14 cellular contexts compared by ENCODE assay signal in the genomic region with DNA sequence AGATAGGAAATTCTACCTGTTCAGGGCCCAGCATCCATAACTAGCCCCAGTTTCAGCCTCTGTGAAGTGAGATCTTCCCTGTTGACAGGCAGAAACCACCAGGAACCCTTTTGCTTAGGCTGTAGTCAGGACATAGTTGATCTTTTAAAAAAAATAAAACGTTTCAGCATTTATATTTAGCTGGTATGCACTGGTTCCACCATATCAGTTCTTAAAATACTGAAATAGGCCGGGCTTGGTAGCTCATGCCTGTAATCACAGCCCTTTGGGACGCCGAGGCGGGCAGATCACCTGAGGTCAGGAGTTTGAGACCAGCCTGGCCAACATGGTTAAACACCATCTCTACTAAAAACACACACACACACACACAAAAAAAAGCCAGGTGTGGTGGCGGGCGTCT. TPM values are rescaled to one million over a fixed set of nuclear protein-coding genes. Genes with fewer than 3 reads are reported as not detected.
DNase-seq lines count a peak whose midpoint lies in the region; ATAC-seq and TF ChIP-seq lines count a peak whose summit lies in the region.
"Had no signal": no experiment of that assay in that cellular context is flagged by ENCODE, and none has a peak within 500 bp of the region (broad histone marks: within the 10 kb centered on the region; RNA-seq: fewer than 3 reads in every experiment).

No MANE protein-coding gene starts in this region.

- CTCF ChIA-PET in WTC11 (lab: Charles Lee): interaction anchor here (1.4 kb wide), 1 partner anchor 35 kb away, joined by 4 read pairs; the partner anchor contains the start of gene GALNT18

- no peaks in the 10 kb centered on the region for H3K27me3 Mint-ChIP-seq in WTC11 (ENCODE audit: low read depth)
- H3K27me3 Mint-ChIP-seq in stimulated activated naive CD8-positive, alpha-beta T cell treated with anti-CD3 and anti-CD28 coated beads, Interleukin-15, amount 100 ng/mL, for 72 hours: peaks cover 10% of the 10 kb centered on the region

- POLR2A ChIA-PET in WTC11 (lab: Charles Lee): no interaction called here

- no peak overlapping the region for H3K4me3 Mint-ChIP-seq in WTC11
- no peak overlapping the region for H3K4me3 Mint-ChIP-seq in stimulated activated naive CD8-positive, alpha-beta T cell treated with anti-CD3 and anti-CD28 coated beads, Interleukin-15, amount 100 ng/mL, for 72 hours
- H3K4me3 Mint-ChIP-seq: CD14-positive monocyte; CD8-positive, alpha-beta T cell had no signal

- H3K36me3 Mint-ChIP-seq in WTC11: no peaks in the 10 kb centered on the region
- H3K36me3 Mint-ChIP-seq: CD14-positive monocyte; CD8-positive, alpha-beta T cell had no signal

- peak; percentile 44 for ATAC-seq in Right ventricle myocardium inferior
- peak; percentile 52 for ATAC-seq in Right ventricle myocardium superior (ENCODE audit: poor library complexity)
- no peak for ATAC-seq in GM19023 (IDR thresholded peaks at IDR 0.05; ENCODE audit: unreplicated experiment)
- no peak for ATAC-seq in WTC11
- no peak for ATAC-seq in stimulated activated naive CD8-positive, alpha-beta T cell treated with anti-CD3 and anti-CD28 coated beads, Interleukin-15, amount 100 ng/mL, for 72 hours
- ATAC-seq: CD8-positive, alpha-beta T cell had no signal

- TF ChIP-seq CTCF in WTC11 (IDR thresholded peaks at IDR 0.05): no peak

- H3K4me1 Mint-ChIP-seq in WTC11: peaks cover 31% of the 10 kb centered on the region
- H3K4me1 Mint-ChIP-seq in stimulated activated naive CD8-positive, alpha-beta T cell treated with anti-CD3 and anti-CD28 coated beads, Interleukin-15, amount 100 ng/mL, for 72 hours: no peaks in the 10 kb centered on the region
- H3K4me1 Mint-ChIP-seq: CD14-positive monocyte had no signal

- H3K27ac Mint-ChIP-seq in WTC11: no peak overlapping the region
- H3K27ac Mint-ChIP-seq in stimulated activated naive CD8-positive, alpha-beta T cell treated with anti-CD3 and anti-CD28 coated beads, Interleukin-15, amount 100 ng/mL, for 72 hours: no peak overlapping the region
- H3K27ac Mint-ChIP-seq: CD14-positive monocyte; CD8-positive, alpha-beta T cell had no signal

- no peak for DNase-seq in Right ventricle myocardium inferior (ENCODE audit: missing footprints)
- DNase-seq in cardiac septum (ENCODE audit: low spot score): no peak
- DNase-seq in Right ventricle myocardium superior: peak; percentile 48
- DNase-seq in islet precursor cell: peak; percentile 15
- no peak for DNase-seq in WTC11 (ENCODE audit: low spot score)
- DNase-seq in stimulated activated naive CD8-positive, alpha-beta T cell treated with anti-CD3 and anti-CD28 coated beads, Interleukin-15, amount 100 ng/mL, for 72 hours: no peak
- no peak for DNase-seq in GM19238 (ENCODE audit: insufficient read length, low spot score)
- DNase-seq: CD8-positive, alpha-beta T cell; COR-L47; DMS153; DMS79 treated with DMSO at 0.1 percent for 48 hours; EL had no signal

- H3K9me3 Mint-ChIP-seq in WTC11: no peaks in the 10 kb centered on the region
- H3K9me3 Mint-ChIP-seq in stimulated activated naive CD8-positive, alpha-beta T cell treated with anti-CD3 and anti-CD28 coated beads, Interleukin-15, amount 100 ng/mL, for 72 hours: no peaks in the 10 kb centered on the region
- H3K9me3 Mint-ChIP-seq: CD14-positive monocyte; CD8-positive, alpha-beta T cell had no signal

- intact Hi-C loops in Right ventricle myocardium inferior (cut with DNase I) (no loop called here), cardiac septum (cut with DNase I) (no loop called here), Right ventricle myocardium superior (cut with DNase I) (no loop called here)

TF ChIP-seq in WTC11, 78 proteins besides CTCF, POLR2A, EP300 and RAD21 (continues in another document):
- TF ChIP-seq, protein P1, sequence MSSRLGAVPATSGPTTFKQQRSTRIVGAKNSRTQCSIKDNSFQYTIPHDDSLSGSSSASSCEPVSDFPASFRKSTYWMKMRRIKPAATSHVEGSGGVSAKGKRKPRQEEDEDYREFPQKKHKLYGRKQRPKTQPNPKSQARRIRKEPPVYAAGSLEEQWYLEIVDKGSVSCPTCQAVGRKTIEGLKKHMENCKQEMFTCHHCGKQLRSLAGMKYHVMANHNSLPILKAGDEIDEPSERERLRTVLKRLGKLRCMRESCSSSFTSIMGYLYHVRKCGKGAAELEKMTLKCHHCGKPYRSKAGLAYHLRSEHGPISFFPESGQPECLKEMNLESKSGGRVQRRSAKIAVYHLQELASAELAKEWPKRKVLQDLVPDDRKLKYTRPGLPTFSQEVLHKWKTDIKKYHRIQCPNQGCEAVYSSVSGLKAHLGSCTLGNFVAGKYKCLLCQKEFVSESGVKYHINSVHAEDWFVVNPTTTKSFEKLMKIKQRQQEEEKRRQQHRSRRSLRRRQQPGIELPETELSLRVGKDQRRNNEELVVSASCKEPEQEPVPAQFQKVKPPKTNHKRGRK (CRISPR knock-in tag; IDR thresholded peaks at IDR 0.05; ENCODE audit: borderline replicate concordance): no peak
- no peak for TF ChIP-seq ZNF423 (CRISPR knock-in tag; IDR thresholded peaks at IDR 0.05)
- no peak for TF ChIP-seq HMGXB4 (CRISPR knock-in tag; IDR thresholded peaks at IDR 0.05)
- no peak for TF ChIP-seq ZNF219 (CRISPR knock-in tag; IDR thresholded peaks at IDR 0.05; ENCODE audit: borderline replicate concordance)
- TF ChIP-seq MXD4 (CRISPR knock-in tag; IDR thresholded peaks at IDR 0.05; ENCODE audit: borderline replicate concordance): no peak
- TF ChIP-seq, protein P2, sequence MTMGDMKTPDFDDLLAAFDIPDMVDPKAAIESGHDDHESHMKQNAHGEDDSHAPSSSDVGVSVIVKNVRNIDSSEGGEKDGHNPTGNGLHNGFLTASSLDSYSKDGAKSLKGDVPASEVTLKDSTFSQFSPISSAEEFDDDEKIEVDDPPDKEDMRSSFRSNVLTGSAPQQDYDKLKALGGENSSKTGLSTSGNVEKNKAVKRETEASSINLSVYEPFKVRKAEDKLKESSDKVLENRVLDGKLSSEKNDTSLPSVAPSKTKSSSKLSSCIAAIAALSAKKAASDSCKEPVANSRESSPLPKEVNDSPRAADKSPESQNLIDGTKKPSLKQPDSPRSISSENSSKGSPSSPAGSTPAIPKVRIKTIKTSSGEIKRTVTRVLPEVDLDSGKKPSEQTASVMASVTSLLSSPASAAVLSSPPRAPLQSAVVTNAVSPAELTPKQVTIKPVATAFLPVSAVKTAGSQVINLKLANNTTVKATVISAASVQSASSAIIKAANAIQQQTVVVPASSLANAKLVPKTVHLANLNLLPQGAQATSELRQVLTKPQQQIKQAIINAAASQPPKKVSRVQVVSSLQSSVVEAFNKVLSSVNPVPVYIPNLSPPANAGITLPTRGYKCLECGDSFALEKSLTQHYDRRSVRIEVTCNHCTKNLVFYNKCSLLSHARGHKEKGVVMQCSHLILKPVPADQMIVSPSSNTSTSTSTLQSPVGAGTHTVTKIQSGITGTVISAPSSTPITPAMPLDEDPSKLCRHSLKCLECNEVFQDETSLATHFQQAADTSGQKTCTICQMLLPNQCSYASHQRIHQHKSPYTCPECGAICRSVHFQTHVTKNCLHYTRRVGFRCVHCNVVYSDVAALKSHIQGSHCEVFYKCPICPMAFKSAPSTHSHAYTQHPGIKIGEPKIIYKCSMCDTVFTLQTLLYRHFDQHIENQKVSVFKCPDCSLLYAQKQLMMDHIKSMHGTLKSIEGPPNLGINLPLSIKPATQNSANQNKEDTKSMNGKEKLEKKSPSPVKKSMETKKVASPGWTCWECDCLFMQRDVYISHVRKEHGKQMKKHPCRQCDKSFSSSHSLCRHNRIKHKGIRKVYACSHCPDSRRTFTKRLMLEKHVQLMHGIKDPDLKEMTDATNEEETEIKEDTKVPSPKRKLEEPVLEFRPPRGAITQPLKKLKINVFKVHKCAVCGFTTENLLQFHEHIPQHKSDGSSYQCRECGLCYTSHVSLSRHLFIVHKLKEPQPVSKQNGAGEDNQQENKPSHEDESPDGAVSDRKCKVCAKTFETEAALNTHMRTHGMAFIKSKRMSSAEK (CRISPR knock-in tag; IDR thresholded peaks at IDR 0.05; ENCODE audit: borderline replicate concordance): no peak

RNA-seq across cellular contexts. Expression of gene GALNT18, which starts 35.3 kb away (rescaled TPM):
- 22.9 TPM for total RNA-seq in Right ventricle myocardium inferior
- total RNA-seq in cardiac septum: 23.2 TPM
- 24.5 TPM for total RNA-seq in Right ventricle myocardium superior
- total RNA-seq in WTC11 (2021): 4.4 to 5.0 TPM (median 5.0 TPM) in 3 replicates
- total RNA-seq: CD8-positive, alpha-beta T cell had no signal

Comparison
In these comparisons a context has a peak if more than half of its experiments do, and no peak if none do; other contexts are left out.
1. DNase-seq: peak in Right ventricle myocardium superior (single experiment) and islet precursor cell (single experiment); none in Right ventricle myocardium inferior (single experiment), cardiac septum (single experiment), WTC11 (single experiment), stimulated activated naive CD8-positive, alpha-beta T cell treated with anti-CD3 and anti-CD28 coated beads, Interleukin-15, amount 100 ng/mL, for 72 hours (0 of 2) and GM19238 (single experiment).
2. ATAC-seq: peak in Right ventricle myocardium inferior (single experiment) and Right ventricle myocardium superior (single experiment); none in GM19023 (single experiment), WTC11 (single experiment) and stimulated activated naive CD8-positive, alpha-beta T cell treated with anti-CD3 and anti-CD28 coated beads, Interleukin-15, amount 100 ng/mL, for 72 hours (single experiment).